8 cellular contexts compared by ENCODE assay signal in the genomic region with DNA sequence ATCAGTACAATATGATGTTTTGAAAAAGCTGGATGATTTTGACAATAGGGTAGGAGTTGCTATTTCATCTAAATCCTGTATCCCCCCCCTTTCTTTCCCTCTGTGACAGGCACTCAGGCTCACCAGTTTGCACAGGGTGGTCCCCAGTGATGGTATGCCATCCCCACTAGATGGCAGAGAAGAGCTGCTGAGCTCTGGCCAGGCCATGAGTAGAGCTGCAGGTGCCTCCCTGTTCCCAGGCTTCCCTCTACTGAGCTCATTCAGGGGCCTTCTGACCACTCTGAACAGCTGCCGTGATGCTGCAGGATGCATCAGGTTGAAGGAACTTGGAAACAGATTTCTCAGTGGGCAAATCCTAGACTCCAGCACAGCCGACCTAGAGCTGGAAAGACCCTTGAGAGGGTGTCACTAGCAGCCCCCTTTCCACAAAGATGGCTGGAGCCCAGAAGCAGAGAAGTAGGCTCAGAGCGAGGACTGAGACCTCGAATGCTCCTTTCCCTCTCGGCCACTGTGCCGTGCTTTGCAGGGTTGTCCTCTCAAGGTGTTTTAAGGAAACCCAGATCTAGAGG. TPM values are rescaled to one million over a fixed set of nuclear protein-coding genes. Genes with fewer than 3 reads are reported as not detected.
DNase-seq lines count a peak whose midpoint lies in the region; ATAC-seq and TF ChIP-seq lines count a peak whose summit lies in the region.

No MANE protein-coding gene starts in this region.

- H3K79me2 ChIP-seq in Loucy (ENCODE audit: insufficient read depth, low read length): no peaks in the 10 kb centered on the region

- 54 to 60% methylated on average over 6 of the region's 6 CpGs for WGBS in heart right ventricle, 2 donors

- H4K20me1 ChIP-seq in Loucy (ENCODE audit: insufficient read depth, low read length, poor library complexity, severe bottlenecking): no peaks in the 10 kb centered on the region

- DNase-seq in EL (peak; percentile 75), RWPE1 (ENCODE audit: low spot score) (peak; percentile 78), heart right ventricle (peak in 1 of 2 donors; percentile 55), putamen (ENCODE audit: low spot score) (peak; percentile 34), cortex of kidney (lab: John Stamatoyannopoulos, UW) (no peak)
- DNase-seq in activated naive CD8-positive, alpha-beta T cell treated with anti-CD3 and anti-CD28 coated beads, Interleukin-2, amount 10 ng/mL, durations not matched to agents 7 days and 5 days: peak; percentile 45

- CTCF ChIA-PET in RWPE1 (lab: Yijun Ruan, JAX): interaction anchor here (0.5 to 0.8 kb wide), 6 partner anchors 14 to 1070 kb away, joined by 3 to 5 read pairs (median 4); no protein-coding TSS in a partner anchor

- H3K4me3 ChIP-seq in Loucy (ENCODE audit: low read length, poor library complexity, severe bottlenecking) (no peak overlapping the region), heart right ventricle (no peak overlapping the region)

- H3K4me2 ChIP-seq in Loucy (ENCODE audit: low read depth, low read length, poor library complexity, severe bottlenecking): no peak overlapping the region

- H3K36me3 Mint-ChIP-seq in activated naive CD8-positive, alpha-beta T cell treated with anti-CD3 and anti-CD28 coated beads, Interleukin-2, amount 10 ng/mL, durations not matched to agents 7 days and 5 days: peaks cover 10% of the 10 kb centered on the region

- H3F3A ChIP-seq in Loucy (ENCODE audit: low read depth): no peaks in the 10 kb centered on the region

- H3K9me2 ChIP-seq in Loucy (replicated peaks; ENCODE audit: low read depth, low read length): no peaks in the 10 kb centered on the region

- H3K27ac ChIP-seq in RWPE1 (no peak overlapping the region), heart right ventricle (no peak overlapping the region)

- H2AFZ ChIP-seq in Loucy (ENCODE audit: low read length): no peak overlapping the region

- intact Hi-C loops in heart right ventricle (cut with DNase I): loop anchor here in 3 of 10 donors (5.0 to 10.0 kb wide), 3 partner anchors 241 to 551 kb away; no protein-coding TSS in a partner anchor

- POLR2A ChIA-PET in RWPE1 (lab: Yijun Ruan, JAX; ENCODE audit: low non-redundant PET): no interaction called here
- POLR2A ChIA-PET in activated naive CD8-positive, alpha-beta T cell treated with anti-CD3 and anti-CD28 coated beads, Interleukin-2, amount 10 ng/mL, durations not matched to agents 7 days and 5 days (lab: Charles Lee): interaction anchor here (0.5 kb wide), 1 partner anchor 139 kb away, joined by 4 read pairs; no protein-coding TSS in a partner anchor

- H3K27me3 ChIP-seq in Loucy (ENCODE audit: insufficient read depth, low read length, poor library complexity, severe bottlenecking) (no peaks in the 10 kb centered on the region), heart right ventricle (no peaks in the 10 kb centered on the region)

- H3K36me3 ChIP-seq in Loucy (ENCODE audit: insufficient read depth, low read length): peaks cover 17% of the 10 kb centered on the region; the same call in 1 of the 2 replicates
- H3K36me3 ChIP-seq in heart right ventricle: peaks cover 0 to 38% (median 8%) of the 10 kb centered on the region in 9 donors

- peaks cover 3% of the 10 kb centered on the region for H3K4me1 Mint-ChIP-seq in activated naive CD8-positive, alpha-beta T cell treated with anti-CD3 and anti-CD28 coated beads, Interleukin-2, amount 10 ng/mL, durations not matched to agents 7 days and 5 days

- no peaks in the 10 kb centered on the region for H3K9me3 ChIP-seq in Loucy (ENCODE audit: insufficient read depth, low read depth, low read length)
- peaks cover 0 to 7% (median 0%) of the 10 kb centered on the region in 11 donors for H3K9me3 ChIP-seq in heart right ventricle

- H3K27ac Mint-ChIP-seq in activated naive CD8-positive, alpha-beta T cell treated with anti-CD3 and anti-CD28 coated beads, Interleukin-2, amount 10 ng/mL, durations not matched to agents 7 days and 5 days: no peak overlapping the region

- no peak overlapping the region for H3K9ac ChIP-seq in Loucy (ENCODE audit: low read depth, low read length, poor library complexity, severe bottlenecking)

- ATAC-seq in GM21723 (IDR thresholded peaks at IDR 0.05; ENCODE audit: unreplicated experiment) (peak; percentile 89), heart right ventricle (peak; percentile 84 to 90 (median 86))
- ATAC-seq in activated naive CD8-positive, alpha-beta T cell treated with anti-CD3 and anti-CD28 coated beads, Interleukin-2, amount 10 ng/mL, durations not matched to agents 7 days and 5 days (ENCODE audit: low read depth): peak; percentile 95

- H3K9me3 Mint-ChIP-seq in activated naive CD8-positive, alpha-beta T cell treated with anti-CD3 and anti-CD28 coated beads, Interleukin-2, amount 10 ng/mL, durations not matched to agents 7 days and 5 days: no peaks in the 10 kb centered on the region

- no peak overlapping the region for H3K4me3 Mint-ChIP-seq in activated naive CD8-positive, alpha-beta T cell treated with anti-CD3 and anti-CD28 coated beads, Interleukin-2, amount 10 ng/mL, durations not matched to agents 7 days and 5 days

- peak; percentile 84 for TF ChIP-seq CTCF in Loucy (conservative IDR thresholded peaks at IDR 0.05; ENCODE audit: low read length)
- TF ChIP-seq CTCF in RWPE1 (conservative IDR thresholded peaks at IDR 0.05; ENCODE audit: low read depth): peak; percentile 80
- TF ChIP-seq CTCF in heart right ventricle (IDR thresholded peaks at IDR 0.05): peak; percentile 63 to 83 (median 77)

- H3K27me3 Mint-ChIP-seq in activated naive CD8-positive, alpha-beta T cell treated with anti-CD3 and anti-CD28 coated beads, Interleukin-2, amount 10 ng/mL, durations not matched to agents 7 days and 5 days: no peaks in the 10 kb centered on the region

- no peaks in the 10 kb centered on the region for H3K4me1 ChIP-seq in Loucy (ENCODE audit: insufficient read depth, low read length, poor library complexity, severe bottlenecking)
- peaks cover 0 to 27% (median 17%) of the 10 kb centered on the region in 9 donors for H3K4me1 ChIP-seq in heart right ventricle

RNA-seq across cellular contexts. Expression of a gene that starts 45.1 kb away (rescaled TPM):
- 1 to 10 TPM; 1.2 to 1.4 TPM for total RNA-seq in activated naive CD8-positive, alpha-beta T cell treated with anti-CD3 and anti-CD28 coated beads, Interleukin-2, amount 10 ng/mL, durations not matched to agents 7 days and 5 days
- under 1 TPM in 4 of 10 donors, not detected in 6; 0.15 to 0.23 (median 0.16) TPM for total RNA-seq in heart right ventricle
- under 1 TPM in 1 of 2 donors, not detected in 1; 0.10 TPM for polyA plus RNA-seq in heart right ventricle

RNA-seq across cellular contexts. Expression of a gene that starts 56.4 kb away (rescaled TPM):
- 10 to 100 TPM; 49.0 to 57.6 TPM for total RNA-seq in activated naive CD8-positive, alpha-beta T cell treated with anti-CD3 and anti-CD28 coated beads, Interleukin-2, amount 10 ng/mL, durations not matched to agents 7 days and 5 days
- 10 to 100 TPM; 16.4 to 31.9 (median 19.2) TPM for total RNA-seq in heart right ventricle
- polyA plus RNA-seq in heart right ventricle: 10 to 100 TPM; 11.1 to 37.8 TPM

RNA-seq across cellular contexts. Expression of a gene that starts 56.6 kb away (rescaled TPM):
- 10 to 100 TPM; 23.0 to 25.9 TPM for total RNA-seq in activated naive CD8-positive, alpha-beta T cell treated with anti-CD3 and anti-CD28 coated beads, Interleukin-2, amount 10 ng/mL, durations not matched to agents 7 days and 5 days
- total RNA-seq in heart right ventricle: 10 to 100 TPM; 12.4 to 23.9 (median 16.8) TPM
- 10 to 100 TPM in 1 of 2 donors, 1 to 10 TPM in 1; 9.7 to 29.1 TPM for polyA plus RNA-seq in heart right ventricle
